Comparison of ENCODE assay signal across 8 cellular contexts in the genomic region with DNA sequence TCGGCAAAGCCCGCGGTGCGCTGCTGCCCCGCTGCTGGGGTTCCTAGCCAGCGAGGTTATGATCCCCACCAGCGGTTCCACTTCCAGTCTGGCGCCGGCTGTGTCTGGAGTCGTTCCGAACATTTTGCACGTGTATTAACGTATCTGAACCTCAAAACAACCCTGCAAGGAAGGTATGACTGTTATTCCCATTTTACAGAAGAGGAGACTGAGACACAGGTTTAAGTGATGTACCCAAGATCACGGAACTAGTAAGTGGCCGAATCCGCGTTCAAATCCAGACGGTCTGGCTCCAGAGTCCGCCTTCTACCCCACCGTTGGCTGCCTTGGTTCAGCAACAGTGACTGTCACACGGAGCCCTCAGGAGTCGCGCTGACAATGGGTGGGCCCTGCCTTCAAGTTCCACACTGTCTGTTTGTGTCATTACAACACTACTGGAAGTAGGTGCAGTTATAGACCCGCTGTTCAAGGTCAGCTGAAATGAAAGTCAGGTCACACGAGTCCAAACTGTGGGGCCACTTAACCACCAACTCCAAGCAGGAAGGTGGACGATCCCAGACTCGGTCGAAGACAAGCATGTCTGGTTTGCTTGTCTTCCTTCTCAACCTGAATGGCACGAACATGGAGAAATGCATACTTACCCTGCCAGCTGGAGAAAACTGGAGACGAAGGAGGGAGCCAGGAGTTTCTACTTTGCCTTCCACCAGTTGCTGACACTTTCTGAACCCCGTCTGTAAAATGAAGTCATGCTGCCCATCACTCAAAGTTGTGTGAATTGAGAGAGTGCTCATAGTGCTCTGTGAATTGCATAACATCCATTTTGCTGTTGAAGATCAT. TPM values are rescaled to one million over a fixed set of nuclear protein-coding genes. Genes with fewer than 3 reads are reported as not detected.
A peak's percentile ranks its signal among the peaks of the same experiment; 100 is the strongest.
DNase-seq lines count a peak whose midpoint lies in the region; ATAC-seq, FAIRE-seq and TF ChIP-seq lines count a peak whose summit lies in the region.

No MANE protein-coding gene starts in this region.

- FAIRE-seq in endothelial cell of umbilical vein (lab: Jason Lieb, UNC): peak; percentile 26

- peak overlapping the region; percentile 77 for H3K4me3 Mint-ChIP-seq in CD8-positive, alpha-beta T cell

- POLR2A ChIA-PET in CD8-positive, alpha-beta T cell (lab: Charles Lee): no interaction called here
- POLR2A ChIA-PET in endothelial cell of umbilical vein (lab: Charles Lee) (no interaction called here), HEK293T (lab: Yijun Ruan, JAX) (no interaction called here)

- H3K36me3 Mint-ChIP-seq in CD8-positive, alpha-beta T cell: peaks cover 5% of the 10 kb centered on the region

- BruUV-seq in endothelial cell of umbilical vein (replicated peaks; lab: Mats Ljungman, UMichigan): TSS peak; percentile 77

- DNase-seq in CD8-positive, alpha-beta T cell: no peak
- peak; percentile 48 for DNase-seq in OCI-M2 (lab: John Stamatoyannopoulos, UW; ENCODE audit: unreplicated experiment)
- no peak for DNase-seq in endothelial cell of umbilical vein (ENCODE audit: low read depth, low spot score)
- DNase-seq in DMS114 treated with DMSO at 0.1 percent for 48 hours (lab: John Stamatoyannopoulos, UW; ENCODE audit: unreplicated experiment): no peak
- no peak for DNase-seq in NCI-H1417 treated with DMSO at 0.1 percent for 48 hours (lab: John Stamatoyannopoulos, UW)
- DNase-seq in HEK293T (ENCODE audit: extremely low spot score): no peak

- H3K36me3 ChIP-seq in CD8-positive, alpha-beta T cell (ENCODE audit: insufficient read depth, low read length): no peaks in the 10 kb centered on the region
- H3K36me3 ChIP-seq in endothelial cell of umbilical vein (ENCODE audit: control insufficient read depth in 2 of 2, extremely low read depth in 1 of 2, insufficient read depth in 2 of 2, low read length in 2 of 2): no peaks in the 10 kb centered on the region
- H3K36me3 ChIP-seq in neutrophil: peaks cover 14% of the 10 kb centered on the region

- H3K4me2 ChIP-seq in endothelial cell of umbilical vein (ENCODE audit: insufficient read depth, low read length): peak overlapping the region; percentile 77

- peaks cover 25% of the 10 kb centered on the region for H3K79me2 ChIP-seq in endothelial cell of umbilical vein (ENCODE audit: control insufficient read depth, insufficient read depth, low read length)

- ATAC-seq in CD8-positive, alpha-beta T cell: no peak
- no peak for ATAC-seq in HG02840 (IDR thresholded peaks at IDR 0.05; ENCODE audit: low FRiP score, unreplicated experiment)

- no peaks in the 10 kb centered on the region for H3K9me3 Mint-ChIP-seq in CD8-positive, alpha-beta T cell

- H2AFZ ChIP-seq in endothelial cell of umbilical vein (ENCODE audit: low read depth, low read length): peak overlapping the region; percentile 56

- TF ChIP-seq CTCF in CD8-positive, alpha-beta T cell (IDR thresholded peaks at IDR 0.05): peak; percentile 52
- TF ChIP-seq CTCF in endothelial cell of umbilical vein (IDR thresholded peaks at IDR 0.05; ENCODE audit: extremely low read depth in 1 of 2, insufficient read depth in 1 of 2, low read depth in 1 of 2, low read length in 2 of 2) (no peak), neutrophil (IDR thresholded peaks at IDR 0.05) (no peak)

- peak overlapping the region; percentile 9 for H3K27ac ChIP-seq in CD8-positive, alpha-beta T cell (ENCODE audit: low read depth, low read length)
- H3K27ac ChIP-seq in endothelial cell of umbilical vein (ENCODE audit: insufficient read depth, low read depth, low read length): peak overlapping the region; percentile 50
- peak overlapping the region; percentile 91 for H3K27ac ChIP-seq in neutrophil

- H3K27me3 Mint-ChIP-seq in CD8-positive, alpha-beta T cell (ENCODE audit: low read depth): peaks cover 19% of the 10 kb centered on the region

- peak overlapping the region; percentile 76 for H3K9ac ChIP-seq in endothelial cell of umbilical vein (replicated peaks; ENCODE audit: extremely low read depth, insufficient read depth, low read length)

- H3K4me1 Mint-ChIP-seq in CD8-positive, alpha-beta T cell (ENCODE audit: low read depth): peaks cover 23% of the 10 kb centered on the region

- intact Hi-C loops in CD8-positive, alpha-beta T cell (cut with DNase I, micrococcal nuclease): loop anchor here in 1 of 2 experiments (2.0 to 10.0 kb wide), 3 partner anchors 13 to 109 kb away; partner anchors contain the start of gene CSNK2A1
- intact Hi-C loops in endothelial cell of umbilical vein (cut with micrococcal nuclease): loop anchor here (1.0 to 2.0 kb wide), 2 partner anchors 111 to 179 kb away; partner anchors contain the start of genes CSNK2A1 and FAM110A

- H3K4me1 ChIP-seq in CD8-positive, alpha-beta T cell (ENCODE audit: insufficient read depth, low read length): peaks cover 15% of the 10 kb centered on the region
- H3K4me1 ChIP-seq in endothelial cell of umbilical vein (ENCODE audit: control insufficient read depth, extremely low read depth, insufficient read depth, low read length) (peaks cover 15% of the 10 kb centered on the region), neutrophil (ENCODE audit: control insufficient read depth in 1 of 2, insufficient read depth in 1 of 2, low read depth in 1 of 2, low read length in 1 of 2) (peaks cover 32 to 43% of the 10 kb centered on the region in 2 experiments)

- H3K27ac Mint-ChIP-seq in CD8-positive, alpha-beta T cell: no peak overlapping the region

- TF ChIP-seq POLR2A in endothelial cell of umbilical vein (IDR thresholded peaks at IDR 0.05; ENCODE audit: low read depth, low read length): no peak

- no peaks in the 10 kb centered on the region for H3K27me3 ChIP-seq in CD8-positive, alpha-beta T cell (ENCODE audit: insufficient read depth, low read length)
- H3K27me3 ChIP-seq in endothelial cell of umbilical vein (ENCODE audit: control insufficient read depth in 2 of 2, insufficient read depth in 2 of 2, low read length in 2 of 2) (peaks cover 17 to 18% of the 10 kb centered on the region in 2 experiments), neutrophil (peaks cover 21% of the 10 kb centered on the region)

- no peaks in the 10 kb centered on the region for H3K9me3 ChIP-seq in CD8-positive, alpha-beta T cell (ENCODE audit: low read length)
- no peaks in the 10 kb centered on the region for H3K9me3 ChIP-seq in endothelial cell of umbilical vein (replicated peaks; ENCODE audit: control insufficient read depth, insufficient read depth, low read length)
- H3K9me3 ChIP-seq in neutrophil: no peaks in the 10 kb centered on the region

- peak overlapping the region; percentile 59 for H3K4me3 ChIP-seq in CD8-positive, alpha-beta T cell (ENCODE audit: low read depth, low read length)
- peak overlapping the region in 2 of 3 experiments; percentile 44 to 71 for H3K4me3 ChIP-seq in endothelial cell of umbilical vein (replicated peaks in 1 of 3; ENCODE audit: insufficient read depth in 1 of 3, low read depth in 1 of 3, low read length in 3 of 3)
- peak overlapping the region; percentile 59 to 82 for H3K4me3 ChIP-seq in neutrophil (ENCODE audit: low read depth in 1 of 2, low read length in 1 of 2)

- CTCF ChIA-PET in CD8-positive, alpha-beta T cell (lab: Charles Lee): no interaction called here
- CTCF ChIA-PET in endothelial cell of umbilical vein (lab: Charles Lee) (interaction anchor here (3.7 kb wide), 1 partner anchor 13 kb away, joined by 24 read pairs; no protein-coding TSS in a partner anchor), HEK293T (lab: Yijun Ruan, JAX) (interaction anchor here (3.4 kb wide), 1 partner anchor 14 kb away, joined by 23 read pairs; no protein-coding TSS in a partner anchor)

- dilution Hi-C loops in endothelial cell of umbilical vein (cut with MboI; ENCODE audit: extremely low pct_ligation_motif_present, low sequenced_read_pairs): no loop called here

- no peaks in the 10 kb centered on the region for H4K20me1 ChIP-seq in endothelial cell of umbilical vein (replicated peaks; ENCODE audit: control insufficient read depth, extremely low read depth, insufficient read depth, low read length)

- H3K9me1 ChIP-seq in endothelial cell of umbilical vein (replicated peaks; ENCODE audit: control insufficient read depth, extremely low read depth, insufficient read depth, low read length): no peaks in the 10 kb centered on the region

TF ChIP-seq in endothelial cell of umbilical vein, 7 proteins besides CTCF, POLR2A, EP300 and RAD21 (continues in another document):
- TF ChIP-seq JUN (IDR thresholded peaks at IDR 0.05; ENCODE audit: borderline replicate concordance, insufficient read depth, insufficient read length, low read depth): no peak

TF ChIP-seq in HEK293T, 16 proteins besides CTCF, POLR2A, EP300 and RAD21:
- TF ChIP-seq BHLHE40 (IDR thresholded peaks at IDR 0.05; ENCODE audit: borderline replicate concordance): no peak

RNA-seq across cellular contexts. Expression of gene SRXN1, which starts 0.8 kb away (rescaled TPM):
- total RNA-seq in CD8-positive, alpha-beta T cell: 1 to 10 TPM; 1.3 to 1.7 TPM
- total RNA-seq in endothelial cell of umbilical vein: 24.9 and 29.7 TPM in 2 replicates
- polyA plus RNA-seq in endothelial cell of umbilical vein: 18.0 and 19.3 TPM in 2 replicates
- 20.8 and 21.7 TPM in 2 replicates for polyA plus RNA-seq in endothelial cell of umbilical vein (2011; cell fraction: cytosol; rRNA removed)
- polyA plus RNA-seq in endothelial cell of umbilical vein (2011; cell fraction: nucleus; rRNA removed): 8.2 and 9.3 TPM in 2 replicates
- polyA plus RNA-seq in endothelial cell of umbilical vein (2012): 44.6 and 56.4 TPM in 2 replicates
- 16.3 and 22.6 TPM in 2 replicates for polyA minus RNA-seq in endothelial cell of umbilical vein
- 19.0 TPM for polyA minus RNA-seq in endothelial cell of umbilical vein (2011; cell fraction: cytosol; rRNA and poly(A)+ RNA removed)
- 4.6 and 5.5 TPM in 2 replicates for polyA minus RNA-seq in endothelial cell of umbilical vein (2011; cell fraction: nucleus; rRNA and poly(A)+ RNA removed)

RNA-seq across cellular contexts. Expression of gene SCRT2, which starts 21.8 kb away (rescaled TPM):
- total RNA-seq in CD8-positive, alpha-beta T cell: not detected
- total RNA-seq in endothelial cell of umbilical vein: not detected in 2 replicates
- not detected in 2 replicates for polyA plus RNA-seq in endothelial cell of umbilical vein
- polyA plus RNA-seq in endothelial cell of umbilical vein (2011; cell fraction: cytosol; rRNA removed): not detected in 2 replicates
- polyA plus RNA-seq in endothelial cell of umbilical vein (2011; cell fraction: nucleus; rRNA removed): not detected in 2 replicates
- polyA plus RNA-seq in endothelial cell of umbilical vein (2012): not detected in 2 replicates
- polyA minus RNA-seq in endothelial cell of umbilical vein: not detected in 2 replicates
- not detected for polyA minus RNA-seq in endothelial cell of umbilical vein (2011; cell fraction: cytosol; rRNA and poly(A)+ RNA removed)
- not detected in 2 replicates for polyA minus RNA-seq in endothelial cell of umbilical vein (2011; cell fraction: nucleus; rRNA and poly(A)+ RNA removed)

RNA-seq across cellular contexts. Expression of gene TCF15, which starts 43.7 kb away (rescaled TPM):
- total RNA-seq in CD8-positive, alpha-beta T cell: not detected
- 1.3 TPM in 1 of 2 replicates, not detected in the other for total RNA-seq in endothelial cell of umbilical vein
- polyA plus RNA-seq in endothelial cell of umbilical vein: 0.07 and 0.13 TPM in 2 replicates
- polyA plus RNA-seq in endothelial cell of umbilical vein (2011; cell fraction: cytosol; rRNA removed): 0.09 and 0.11 TPM in 2 replicates
- 0.11 TPM in 1 of 2 replicates, not detected in the other for polyA plus RNA-seq in endothelial cell of umbilical vein (2011; cell fraction: nucleus; rRNA removed)
- 0.88 and 1.9 TPM in 2 replicates for polyA plus RNA-seq in endothelial cell of umbilical vein (2012)
- not detected in 2 replicates for polyA minus RNA-seq in endothelial cell of umbilical vein
- not detected for polyA minus RNA-seq in endothelial cell of umbilical vein (2011; cell fraction: cytosol; rRNA and poly(A)+ RNA removed)
- polyA minus RNA-seq in endothelial cell of umbilical vein (2011; cell fraction: nucleus; rRNA and poly(A)+ RNA removed): not detected in 2 replicates

Comparison
In these comparisons a context has a peak if more than half of its experiments do, and no peak if none do; other contexts are left out.
1. H3K27ac ChIP-seq: peak in every context shown above with its lines; median percentile 91 in neutrophil; 50 in endothelial cell of umbilical vein; 9 in CD8-positive, alpha-beta T cell.